ENCODE assay signal across 1 cellular context in the genomic region with DNA sequence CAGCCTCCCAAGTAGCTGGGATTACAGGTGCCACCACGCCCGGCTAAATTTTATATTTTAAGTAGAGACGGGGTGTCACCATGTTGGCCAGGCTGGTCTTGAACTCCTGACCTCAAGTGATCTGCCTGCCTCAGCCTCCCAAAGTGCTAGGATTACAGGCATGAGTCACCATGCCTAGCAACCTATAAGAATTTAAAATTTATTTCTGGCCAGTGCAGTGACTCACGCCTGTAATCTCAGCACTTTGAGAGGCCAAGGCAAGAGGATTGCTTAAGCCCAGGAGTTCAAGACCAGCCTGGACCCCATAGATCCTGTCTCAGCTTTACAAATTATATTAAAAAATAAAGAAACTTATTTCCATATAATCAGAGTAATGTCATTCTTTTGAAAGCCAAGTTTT.
TF ChIP-seq lines count a peak whose summit lies in the region.
"Not testable (repeated sequence)": the region's sequence is repeated elsewhere in the genome, so short reads cannot be mapped to it uniquely, and the experiment has no call there.

No MANE protein-coding gene starts in this region.

TF ChIP-seq in A549, 52 proteins besides CTCF, POLR2A, EP300 and RAD21:
- not testable (repeated sequence) for TF ChIP-seq FOSL2 (IDR thresholded peaks at IDR 0.05)
- peak; percentile 61 for TF ChIP-seq FOSL2 (CRISPR knock-in tag; IDR thresholded peaks at IDR 0.05)
